In the genomic region with DNA sequence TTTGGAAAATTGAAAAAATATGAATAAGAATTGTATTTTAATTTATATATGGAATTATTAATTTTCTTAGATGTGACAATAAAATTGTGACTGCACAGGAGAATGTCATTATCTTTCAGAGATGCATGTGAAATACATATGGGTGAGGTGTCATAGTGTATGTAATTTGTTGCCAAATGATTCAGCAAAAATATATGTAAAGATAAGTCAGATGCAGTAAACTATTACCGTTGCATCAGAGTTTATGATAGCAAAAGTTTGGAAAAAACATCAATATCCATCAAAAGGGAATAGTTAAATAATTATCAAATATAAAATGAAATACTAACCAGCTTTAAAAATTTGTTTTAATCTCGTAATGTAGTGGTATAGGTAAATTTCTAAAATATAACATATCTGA, we compare ENCODE assay signal across 22 cellular contexts.
"Had no signal": no experiment of that assay in that cellular context is flagged by ENCODE, and none has a peak within 500 bp of the region (broad histone marks: within the 10 kb centered on the region; RNA-seq: fewer than 3 reads in every experiment).

No MANE protein-coding gene starts in this region.

- H3K9me3 ChIP-seq: transverse colon had no signal

- H3K4me2 ChIP-seq: smooth muscle cell had no signal

- H3K27me3 ChIP-seq: ascending aorta, brain microvascular endothelial cell, left lung, transverse colon had no signal

- H3K4me3 ChIP-seq: ascending aorta, coronary artery, left lung, lung, smooth muscle cell, transverse colon had no signal

- DNase-seq: activated CD4-positive, alpha-beta T cell treated with anti-CD3 and anti-CD28 coated beads for 1 hour; activated CD8-positive, alpha-beta memory T cell treated with anti-CD3 and anti-CD28 coated beads for 24 hours; activated CD8-positive, alpha-beta memory T cell treated with anti-CD3 and anti-CD28 coated beads, Interleukin-2, amount 50 U/mL, for 4 hours; activated T-cell treated with anti-CD3 and anti-CD28 coated beads, Interleukin-2, amount 50 U/mL, for 24 hours; brain microvascular endothelial cell; kidney glomerular epithelial cell; left lung; naive B cell; occipital lobe; stimulated activated CD4-positive, alpha-beta T cell treated with anti-CD3 and anti-CD28 coated beads, Interleukin-2, amount 100 ng/mL, for 48 hours; stimulated activated CD8-positive, alpha-beta memory T cell treated with anti-CD3 and anti-CD28 coated beads, Interleukin-4, amount 100 ng/mL, for 48 hours; stimulated activated naive B cell treated with anti-CD40 and anti-IgM and Interleukin-4, amounts not matched to agents 10 μg/mL and 1 μg/mL and 100 μg/mL, for 72 hours; T-helper 9 cell; transverse colon had no signal

- H3K27ac ChIP-seq: ascending aorta, coronary artery, left lung, transverse colon had no signal

- FAIRE-seq: urothelium cell line had no signal

- H3K4me1 ChIP-seq: ascending aorta, left lung, transverse colon had no signal

- H3K36me3 ChIP-seq: ascending aorta, brain microvascular endothelial cell, left lung, transverse colon had no signal

- ATAC-seq: activated naive CD4-positive, alpha-beta T cell treated with anti-CD3 and anti-CD28 coated beads, Interleukin-2, amount 50 U/mL, for 72 hours; activated T-helper 17 cell treated with anti-CD3 and anti-CD28 coated beads, Interleukin-2, amount 50 U/mL, for 72 hours; left lung; sciatic nerve; stimulated activated naive B cell treated with anti-CD40 and anti-IgM and Interleukin-4, amounts not matched to agents 10 μg/mL and 1 μg/mL and 100 μg/mL, for 72 hours had no signal
